ENCODE assay signal across 32 cellular contexts in the genomic region with DNA sequence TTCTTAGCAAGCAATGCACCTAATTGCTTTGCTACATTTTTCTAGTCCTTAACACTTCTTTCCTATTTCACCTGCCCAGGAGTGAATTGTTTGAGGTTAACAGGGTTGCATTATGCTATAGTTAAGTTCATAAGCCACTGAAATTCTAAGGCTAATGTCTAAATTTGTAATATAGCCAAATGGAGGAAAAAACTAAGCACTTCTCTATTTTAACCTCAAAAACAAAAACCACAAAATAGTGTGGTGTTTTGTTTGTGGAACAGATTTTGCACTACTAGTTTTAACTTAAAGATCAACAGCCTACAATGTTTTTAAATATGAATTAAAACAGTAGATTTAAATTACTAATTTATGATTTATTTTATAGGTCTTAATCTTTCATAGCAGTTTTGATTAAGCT. TPM values are rescaled to one million over a fixed set of nuclear protein-coding genes. Genes with fewer than 3 reads are reported as not detected.
A peak's percentile ranks its signal among the peaks of the same experiment; 100 is the strongest.
DNase-seq lines count a peak whose midpoint lies in the region; ATAC-seq and TF ChIP-seq lines count a peak whose summit lies in the region.
"Had no signal": no experiment of that assay in that cellular context is flagged by ENCODE, and none has a peak within 500 bp of the region (broad histone marks: within the 10 kb centered on the region; RNA-seq: fewer than 3 reads in every experiment).

No MANE protein-coding gene starts in this region.

- peaks cover 6 to 23% of the 10 kb centered on the region in 2 donors for H3K36me3 Mint-ChIP-seq in activated T-cell treated with anti-CD3 and anti-CD28 coated beads, Interleukin-2, amount 50 U/mL, for 72 hours (ENCODE audit: insufficient read depth in 2 of 2)
- H3K36me3 Mint-ChIP-seq in activated T-cell treated with anti-CD3 and anti-CD28 coated beads, Interleukin-2, amount 50 U/mL, for 4 hours (ENCODE audit: insufficient read depth): peaks cover 26% of the 10 kb centered on the region
- H3K36me3 Mint-ChIP-seq in endodermal cell (ENCODE audit: low read depth): peaks cover 27% of the 10 kb centered on the region

- peak overlapping the region; percentile 57 for H3K27ac Mint-ChIP-seq in activated T-cell treated with anti-CD3 and anti-CD28 coated beads, Interleukin-2, amount 50 U/mL, for 72 hours
- H3K27ac Mint-ChIP-seq in endodermal cell: peak overlapping the region; percentile 2
- H3K27ac Mint-ChIP-seq: activated CD8-positive, alpha-beta T cell treated with anti-CD3 and anti-CD28 coated beads for 36 hours; activated naive CD4-positive, alpha-beta T cell treated with anti-CD3 and anti-CD28 coated beads, Interleukin-2, amount 50 U/mL, for 72 hours; H9; mesothelial cell of epicardium; progenitor cell of endocrine pancreas; T-helper 2 cell treated with Interferon-gamma antibody and Interleukin-4, amounts not matched to agents 5 μg/mL and 100 μg/mL, for 36 hours had no signal

- no peak overlapping the region; the same call in 1 of the 2 replicates for H3K4me2 ChIP-seq in OCI-LY1 (ENCODE audit: low read length)
- H3K4me2 ChIP-seq: A549 had no signal

- peak overlapping the region; percentile 19 for H3K27ac ChIP-seq in OCI-LY1 (ENCODE audit: low read depth, low read length, poor library complexity, severe bottlenecking)
- no peak overlapping the region for H3K27ac ChIP-seq in endodermal cell (ENCODE audit: low read depth, low read length)
- H3K27ac ChIP-seq: A549, right lobe of liver, spleen, uterus had no signal

- H3K4me1 Mint-ChIP-seq in activated T-cell treated with anti-CD3 and anti-CD28 coated beads, Interleukin-2, amount 50 U/mL, for 72 hours (ENCODE audit: low read depth): peaks cover 41% of the 10 kb centered on the region
- H3K4me1 Mint-ChIP-seq in activated T-cell treated with anti-CD3 and anti-CD28 coated beads, Interleukin-2, amount 50 U/mL, for 4 hours (ENCODE audit: low read depth): peaks cover 39% of the 10 kb centered on the region
- H3K4me1 Mint-ChIP-seq in endodermal cell: peaks cover 27% of the 10 kb centered on the region

- peaks cover 86% of the 10 kb centered on the region for H3K36me3 ChIP-seq in OCI-LY1 (ENCODE audit: insufficient read depth, low read length)
- H3K36me3 ChIP-seq in endodermal cell (ENCODE audit: control insufficient read depth, insufficient read depth, low read length): peaks cover 19% of the 10 kb centered on the region
- H3K36me3 ChIP-seq: uterus had no signal

- TF ChIP-seq CTCF in OCI-LY1 (IDR thresholded peaks at IDR 0.05; ENCODE audit: low read length) (no peak), endodermal cell (conservative IDR thresholded peaks at IDR 0.05) (no peak), foreskin fibroblast (IDR thresholded peaks at IDR 0.05; ENCODE audit: low read depth, low read length) (no peak)

- no peak for ATAC-seq in activated T-cell treated with anti-CD3 and anti-CD28 coated beads, Interleukin-2, amount 50 U/mL, for 72 hours (replicated peaks in 1 of 2)
- no peak for ATAC-seq in activated T-cell treated with anti-CD3 and anti-CD28 coated beads, Interleukin-2, amount 50 U/mL, for 4 hours
- no peak for ATAC-seq in HG03432 (IDR thresholded peaks at IDR 0.05; ENCODE audit: unreplicated experiment)
- ATAC-seq: A549; activated CD8-positive, alpha-beta T cell treated with anti-CD3 and anti-CD28 coated beads for 36 hours; activated naive CD4-positive, alpha-beta T cell treated with anti-CD3 and anti-CD28 coated beads, Interleukin-2, amount 50 U/mL, for 72 hours; heart left ventricle; naive thymus-derived CD4-positive, alpha-beta T cell; right lobe of liver; stimulated activated naive CD8-positive, alpha-beta T cell treated with anti-CD3 and anti-CD28 coated beads, Interleukin-15, amount 100 ng/mL, for 72 hours had no signal

- H3K27me3 Mint-ChIP-seq in activated T-cell treated with anti-CD3 and anti-CD28 coated beads, Interleukin-2, amount 50 U/mL, for 72 hours (ENCODE audit: low read depth): no peaks in the 10 kb centered on the region
- H3K27me3 Mint-ChIP-seq in activated T-cell treated with anti-CD3 and anti-CD28 coated beads, Interleukin-2, amount 50 U/mL, for 4 hours (ENCODE audit: low read depth): no peaks in the 10 kb centered on the region
- H3K27me3 Mint-ChIP-seq in endodermal cell (ENCODE audit: insufficient read depth): no peaks in the 10 kb centered on the region
- H3K27me3 Mint-ChIP-seq: activated CD8-positive, alpha-beta T cell treated with anti-CD3 and anti-CD28 coated beads for 36 hours; naive thymus-derived CD4-positive, alpha-beta T cell; progenitor cell of endocrine pancreas; stimulated activated naive CD8-positive, alpha-beta T cell treated with anti-CD3 and anti-CD28 coated beads, Interleukin-15, amount 100 ng/mL, for 72 hours had no signal

- H3K9me3 ChIP-seq in OCI-LY1 (ENCODE audit: low read length) (no peaks in the 10 kb centered on the region), endodermal cell (ENCODE audit: control insufficient read depth, low read length) (no peaks in the 10 kb centered on the region)
- H3K9me3 ChIP-seq: A549, heart left ventricle, right lobe of liver, spleen, uterus had no signal

- no peak overlapping the region for H3K9ac ChIP-seq in OCI-LY1 (ENCODE audit: low read length)
- H3K9ac ChIP-seq in endodermal cell (ENCODE audit: extremely low read depth, low read length, poor library complexity, severe bottlenecking): no peak overlapping the region

- H3K79me2 ChIP-seq in OCI-LY1 (ENCODE audit: insufficient read depth, low read length): peaks cover 87% of the 10 kb centered on the region

- no peaks in the 10 kb centered on the region for H3K9me3 Mint-ChIP-seq in activated T-cell treated with anti-CD3 and anti-CD28 coated beads, Interleukin-2, amount 50 U/mL, for 72 hours
- no peaks in the 10 kb centered on the region for H3K9me3 Mint-ChIP-seq in activated T-cell treated with anti-CD3 and anti-CD28 coated beads, Interleukin-2, amount 50 U/mL, for 4 hours
- no peaks in the 10 kb centered on the region for H3K9me3 Mint-ChIP-seq in endodermal cell
- H3K9me3 Mint-ChIP-seq: activated CD8-positive, alpha-beta T cell treated with anti-CD3 and anti-CD28 coated beads for 36 hours; activated naive CD4-positive, alpha-beta T cell treated with anti-CD3 and anti-CD28 coated beads, Interleukin-2, amount 50 U/mL, for 72 hours; CD8-positive, alpha-beta memory T cell; H9; mesothelial cell of epicardium; naive thymus-derived CD4-positive, alpha-beta T cell; stimulated activated naive CD8-positive, alpha-beta T cell treated with anti-CD3 and anti-CD28 coated beads, Interleukin-15, amount 100 ng/mL, for 72 hours; T-helper 2 cell treated with Interferon-gamma antibody and Interleukin-4, amounts not matched to agents 5 μg/mL and 100 μg/mL, for 36 hours had no signal

- H3K27me3 ChIP-seq in OCI-LY1 (ENCODE audit: insufficient read depth, low read length): no peaks in the 10 kb centered on the region
- no peaks in the 10 kb centered on the region for H3K27me3 ChIP-seq in endodermal cell (ENCODE audit: control insufficient read depth, insufficient read depth, low read length, poor library complexity, severe bottlenecking)
- H3K27me3 ChIP-seq: heart left ventricle, right lobe of liver, spleen, uterus had no signal

- peaks cover 47% of the 10 kb centered on the region for H3K4me1 ChIP-seq in OCI-LY1 (ENCODE audit: insufficient read depth, low read length, severe bottlenecking)
- H3K4me1 ChIP-seq in endodermal cell (ENCODE audit: control insufficient read depth, insufficient read depth, low read length): peaks cover 2% of the 10 kb centered on the region

- no peaks in the 10 kb centered on the region for H3K9me2 ChIP-seq in OCI-LY1 (ENCODE audit: low read depth, low read length)

- no peaks in the 10 kb centered on the region for H4K20me1 ChIP-seq in OCI-LY1 (ENCODE audit: insufficient read depth, low read length)

- no peak overlapping the region for H2AFZ ChIP-seq in OCI-LY1 (ENCODE audit: low read length)

- H3K4me3 Mint-ChIP-seq in activated T-cell treated with anti-CD3 and anti-CD28 coated beads, Interleukin-2, amount 50 U/mL, for 72 hours: peak overlapping the region in 1 of 2 donors; percentile 68
- no peak overlapping the region for H3K4me3 Mint-ChIP-seq in activated T-cell treated with anti-CD3 and anti-CD28 coated beads, Interleukin-2, amount 50 U/mL, for 4 hours
- H3K4me3 Mint-ChIP-seq in endodermal cell: no peak overlapping the region
- H3K4me3 Mint-ChIP-seq: activated CD8-positive, alpha-beta T cell treated with anti-CD3 and anti-CD28 coated beads for 36 hours; H9; mesothelial cell of epicardium; stimulated activated naive CD8-positive, alpha-beta T cell treated with anti-CD3 and anti-CD28 coated beads, Interleukin-15, amount 100 ng/mL, for 72 hours; T-helper 2 cell treated with Interferon-gamma antibody and Interleukin-4, amounts not matched to agents 5 μg/mL and 100 μg/mL, for 36 hours had no signal

- no peak for DNase-seq in activated T-cell treated with anti-CD3 and anti-CD28 coated beads, Interleukin-2, amount 50 U/mL, for 72 hours
- DNase-seq in activated T-cell treated with anti-CD3 and anti-CD28 coated beads, Interleukin-2, amount 50 U/mL, for 4 hours: no peak
- DNase-seq in endodermal cell (no peak), foreskin fibroblast (no peak), OCI-M1 (lab: John Stamatoyannopoulos, UW) (no peak)
- DNase-seq in activated CD8-positive, alpha-beta memory T cell treated with anti-CD3 and anti-CD28 coated beads, Interleukin-2, amount 50 U/mL, for 48 hours: no peak
- DNase-seq: activated CD4-positive, alpha-beta T cell treated with anti-CD3 and anti-CD28 coated beads for 1 hour; activated CD8-positive, alpha-beta T cell treated with anti-CD3 and anti-CD28 coated beads for 36 hours; activated effector memory CD4-positive, alpha-beta T cell treated with Interleukin-2 at 50 U/mL for 16 hours; amygdala; CD8-positive, alpha-beta memory T cell; DMS 273 treated with DMSO at 0.1 percent for 48 hours; EL; H9; heart left ventricle; naive thymus-derived CD4-positive, alpha-beta T cell; NCI-H1092 treated with DMSO at 0.1 percent for 48 hours; NCI-H1694 treated with DMSO at 0.1 percent for 48 hours; right lobe of liver; Right ventricle myocardium superior; spleen; stimulated activated CD4-positive, alpha-beta T cell treated with anti-CD3 and anti-CD28 coated beads, Interleukin-2, amount 100 ng/mL, for 24 hours; stimulated activated CD8-positive, alpha-beta memory T cell treated with anti-CD3 and anti-CD28 coated beads, Interleukin-4, amount 100 ng/mL, for 48 hours; stimulated activated naive CD8-positive, alpha-beta T cell treated with anti-CD3 and anti-CD28 coated beads, Interleukin-15, amount 100 ng/mL, for 72 hours; uterus had no signal

- no peak overlapping the region for H3K4me3 ChIP-seq in OCI-LY1 (ENCODE audit: low read depth, low read length, poor library complexity, severe bottlenecking)
- H3K4me3 ChIP-seq in endodermal cell (ENCODE audit: low read length): no peak overlapping the region
- no peak overlapping the region for H3K4me3 ChIP-seq in foreskin fibroblast (ENCODE audit: low read depth in 1 of 2, low read length in 2 of 2)
- H3K4me3 ChIP-seq: A549, heart left ventricle, right lobe of liver, spleen, uterus had no signal

- H3F3A ChIP-seq in OCI-LY1 (ENCODE audit: insufficient read depth, low read length): no peaks in the 10 kb centered on the region; the same call in 1 of the 2 replicates

RNA-seq across cellular contexts. Expression of a gene that starts 5.5 kb away (rescaled TPM):
- 10 to 100 TPM; 37.2 to 41.7 TPM for total RNA-seq in activated T-cell treated with anti-CD3 and anti-CD28 coated beads, Interleukin-2, amount 50 U/mL, for 72 hours
- total RNA-seq in activated T-cell treated with anti-CD3 and anti-CD28 coated beads, Interleukin-2, amount 50 U/mL, for 4 hours: 10 to 100 TPM in 1 of 3 donors, 1 to 10 TPM in 2; 6.8 to 12.2 (median 8.1) TPM
- total RNA-seq in endodermal cell: 10 to 100 TPM; 18.6 to 27.8 TPM
- polyA plus RNA-seq in endodermal cell (2013, experiment 1 of 2): 18.2 TPM
- 17.5 TPM for polyA plus RNA-seq in endodermal cell (2013, experiment 2 of 2)
